ENCODE assay signal across 11 cellular contexts in the genomic region with DNA sequence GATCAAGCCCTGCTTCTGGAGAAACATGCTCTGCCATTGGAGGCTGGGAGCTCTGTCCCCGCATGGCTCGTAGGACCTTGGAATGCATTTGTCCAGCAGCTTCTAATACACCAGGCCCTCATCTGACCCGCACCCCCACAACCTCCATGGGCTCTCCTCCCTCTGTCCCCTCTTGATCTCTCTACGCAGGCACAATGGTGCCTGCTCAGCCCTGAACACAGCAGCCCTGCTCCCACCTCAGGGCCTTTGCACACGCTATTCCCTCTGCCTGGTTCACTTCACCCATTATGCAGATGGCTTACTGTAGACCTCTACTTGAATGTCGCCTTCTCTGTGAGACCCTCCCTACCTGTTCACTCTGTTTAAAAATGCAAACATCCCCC. TPM values are rescaled to one million over a fixed set of nuclear protein-coding genes. Genes with fewer than 3 reads are reported as not detected.
A peak's percentile ranks its signal among the peaks of the same experiment; 100 is the strongest.
DNase-seq lines count a peak whose midpoint lies in the region; ATAC-seq and TF ChIP-seq lines count a peak whose summit lies in the region.
"Had no signal": no experiment of that assay in that cellular context is flagged by ENCODE, and none has a peak within 500 bp of the region (broad histone marks: within the 10 kb centered on the region; RNA-seq: fewer than 3 reads in every experiment).

No MANE protein-coding gene starts in this region.

- CTCF ChIA-PET in activated CD8-positive, alpha-beta T cell treated with anti-CD3 and anti-CD28 coated beads for 36 hours (lab: Charles Lee), result interaction anchor here (3.1 to 6.8 kb wide), 3 partner anchors 15 to 57 kb away, joined by 20 to 55 read pairs (median 41); no protein-coding TSS in a partner anchor
- CTCF ChIA-PET in HEK293T (lab: Yijun Ruan, JAX), result interaction anchor here (0.9 to 1.5 kb wide), 2 partner anchors 13 to 53 kb away, joined by 3 to 4 read pairs; no protein-coding TSS in a partner anchor

- H3K27me3 ChIP-seq in thoracic aorta (replicated peaks; ENCODE audit: insufficient read depth) (no peaks in the 10 kb centered on the region), smooth muscle cell (ENCODE audit: low read depth) (no peaks in the 10 kb centered on the region)
- H3K27me3 ChIP-seq: SJCRH30 had no signal

- 82% methylated on average over 6 of the region's 6 CpGs for WGBS in smooth muscle cell (ENCODE audit: low lambda C conversion rate)

- POLR2A ChIA-PET in activated CD8-positive, alpha-beta T cell treated with anti-CD3 and anti-CD28 coated beads for 36 hours (lab: Charles Lee), result interaction anchor here (0.7 to 4.0 kb wide), 19 partner anchors 10 to 343 kb away, joined by 3 to 31 read pairs (median 4); a partner anchor contains a TSS
- POLR2A ChIA-PET in HEK293T (lab: Yijun Ruan, JAX), result no interaction called here

- H2AFZ ChIP-seq in smooth muscle cell (ENCODE audit: low read depth), result no peak overlapping the region

- TF ChIP-seq CTCF in activated CD8-positive, alpha-beta T cell treated with anti-CD3 and anti-CD28 coated beads for 36 hours (IDR thresholded peaks at IDR 0.05), result no peak
- no peak for TF ChIP-seq CTCF in thoracic aorta (IDR thresholded peaks at IDR 0.05)
- TF ChIP-seq CTCF in smooth muscle cell (IDR thresholded peaks at IDR 0.05; ENCODE audit: borderline replicate concordance, insufficient read depth, poor library complexity, severe bottlenecking), result no peak
- no peak for TF ChIP-seq CTCF in GM13977 (IDR thresholded peaks at IDR 0.05; ENCODE audit: extremely low read depth, insufficient read depth, missing control alignments)

- no peaks in the 10 kb centered on the region for H3K36me3 ChIP-seq in thoracic aorta
- no peaks in the 10 kb centered on the region for H3K36me3 ChIP-seq in smooth muscle cell (ENCODE audit: low read depth)
- H3K36me3 ChIP-seq: SJCRH30 had no signal

- peak overlapping the region; percentile 80 for H3K4me3 Mint-ChIP-seq in activated T-cell treated with anti-CD3 and anti-CD28 coated beads, Interleukin-2, amount 50 U/mL, for 24 hours
- H3K4me3 Mint-ChIP-seq in activated CD8-positive, alpha-beta T cell treated with anti-CD3 and anti-CD28 coated beads for 36 hours, result peak overlapping the region; percentile 85
- H3K4me3 Mint-ChIP-seq in immature natural killer cell, result peak overlapping the region; percentile 38 to 82 (median 52)

- no peak for ATAC-seq in activated CD8-positive, alpha-beta T cell treated with anti-CD3 and anti-CD28 coated beads for 36 hours
- ATAC-seq in thoracic aorta (ENCODE audit: insufficient number of reproducible peaks, low FRiP score, low read depth), result no peak

- no peak overlapping the region for H3K9ac ChIP-seq in smooth muscle cell (ENCODE audit: low read depth)

- no peak overlapping the region for H3K4me3 ChIP-seq in thoracic aorta
- H3K4me3 ChIP-seq in smooth muscle cell, result no peak overlapping the region
- H3K4me3 ChIP-seq: SJCRH30 had no signal

- intact Hi-C loops in activated CD8-positive, alpha-beta T cell treated with anti-CD3 and anti-CD28 coated beads for 36 hours (cut with micrococcal nuclease), result no loop called here

- H3K79me2 ChIP-seq in smooth muscle cell (ENCODE audit: low read depth), result no peaks in the 10 kb centered on the region

- H4K20me1 ChIP-seq in smooth muscle cell (ENCODE audit: low read depth), result no peaks in the 10 kb centered on the region

- peaks cover 38% of the 10 kb centered on the region for H3K36me3 Mint-ChIP-seq in activated T-cell treated with anti-CD3 and anti-CD28 coated beads, Interleukin-2, amount 50 U/mL, for 24 hours (ENCODE audit: low read depth)
- H3K36me3 Mint-ChIP-seq in activated CD8-positive, alpha-beta T cell treated with anti-CD3 and anti-CD28 coated beads for 36 hours (ENCODE audit: low read depth), result peaks cover 33% of the 10 kb centered on the region
- peaks cover 0 to 3% (median 0%) of the 10 kb centered on the region in 3 donors for H3K36me3 Mint-ChIP-seq in immature natural killer cell

- H3K4me2 ChIP-seq in smooth muscle cell, result no peak overlapping the region

- in situ Hi-C loops in GM13977 (cut with MboI; ENCODE audit: low pct_unique_long_range_greater_than_20kb, low sequenced_read_pairs, unreplicated experiment), result no loop called here

- peaks cover 14 to 62% of the 10 kb centered on the region in 2 donors for H3K4me1 ChIP-seq in thoracic aorta (ENCODE audit: control insufficient read depth in 1 of 2, low read depth in 2 of 2)
- no peaks in the 10 kb centered on the region for H3K4me1 ChIP-seq in smooth muscle cell (ENCODE audit: low read depth)

- H3K27me3 Mint-ChIP-seq in activated T-cell treated with anti-CD3 and anti-CD28 coated beads, Interleukin-2, amount 50 U/mL, for 24 hours, result no peaks in the 10 kb centered on the region
- H3K27me3 Mint-ChIP-seq in activated CD8-positive, alpha-beta T cell treated with anti-CD3 and anti-CD28 coated beads for 36 hours, result no peaks in the 10 kb centered on the region
- H3K27me3 Mint-ChIP-seq in immature natural killer cell (ENCODE audit: low read depth in 3 of 3), result peaks cover 0 to 11% (median 6%) of the 10 kb centered on the region in 3 donors

- H3K27ac ChIP-seq in thoracic aorta (peak overlapping the region; percentile 91 to 94), smooth muscle cell (ENCODE audit: low read depth) (no peak overlapping the region)

- H3K27ac Mint-ChIP-seq in activated T-cell treated with anti-CD3 and anti-CD28 coated beads, Interleukin-2, amount 50 U/mL, for 24 hours, result peak overlapping the region; percentile 98
- H3K27ac Mint-ChIP-seq in activated CD8-positive, alpha-beta T cell treated with anti-CD3 and anti-CD28 coated beads for 36 hours, result peak overlapping the region; percentile 96
- H3K27ac Mint-ChIP-seq in immature natural killer cell, result peak overlapping the region in 5 of 6 donors; percentile 23 to 92 (median 46)

- no peaks in the 10 kb centered on the region for H3F3A ChIP-seq in smooth muscle cell (ENCODE audit: low read depth)

- DNase-seq in activated T-cell treated with anti-CD3 and anti-CD28 coated beads, Interleukin-2, amount 50 U/mL, for 24 hours, result no peak
- no peak for DNase-seq in activated T-cell treated with anti-CD3 and anti-CD28 coated beads, Interleukin-2, amount 50 U/mL, for 1 hour
- peak; percentile 38 for DNase-seq in activated CD8-positive, alpha-beta T cell treated with anti-CD3 and anti-CD28 coated beads for 36 hours
- DNase-seq in immature natural killer cell, result no peak
- DNase-seq in thoracic aorta (ENCODE audit: low spot score), result no peak
- no peak for DNase-seq in smooth muscle cell (lab: John Stamatoyannopoulos, UW; ENCODE audit: unreplicated experiment)
- no peak for DNase-seq in HEK293T (ENCODE audit: extremely low spot score)
- DNase-seq in GM13977 (ENCODE audit: low spot score), result no peak
- DNase-seq: NCI-H510A treated with DMSO at 0.1 percent for 48 hours; SJCRH30; stimulated activated naive CD4-positive, alpha-beta T cell had no signal

- no peaks in the 10 kb centered on the region for H3K9me3 ChIP-seq in thoracic aorta
- no peaks in the 10 kb centered on the region for H3K9me3 ChIP-seq in smooth muscle cell (replicated peaks; ENCODE audit: low read depth)
- H3K9me3 ChIP-seq: SJCRH30 had no signal

- H3K4me1 Mint-ChIP-seq in activated T-cell treated with anti-CD3 and anti-CD28 coated beads, Interleukin-2, amount 50 U/mL, for 24 hours (ENCODE audit: low read depth), result peaks cover 77% of the 10 kb centered on the region
- H3K4me1 Mint-ChIP-seq in activated CD8-positive, alpha-beta T cell treated with anti-CD3 and anti-CD28 coated beads for 36 hours (ENCODE audit: low read depth), result peaks cover 79% of the 10 kb centered on the region
- H3K4me1 Mint-ChIP-seq in immature natural killer cell, result peaks cover 62 to 64% of the 10 kb centered on the region in 2 donors

- H3K9me3 Mint-ChIP-seq in activated T-cell treated with anti-CD3 and anti-CD28 coated beads, Interleukin-2, amount 50 U/mL, for 24 hours, result peaks cover 9% of the 10 kb centered on the region
- peaks cover 8% of the 10 kb centered on the region for H3K9me3 Mint-ChIP-seq in activated CD8-positive, alpha-beta T cell treated with anti-CD3 and anti-CD28 coated beads for 36 hours
- no peaks in the 10 kb centered on the region for H3K9me3 Mint-ChIP-seq in immature natural killer cell

TF ChIP-seq in HEK293T, 16 proteins besides CTCF, POLR2A, EP300 and RAD21:
- no peak for TF ChIP-seq CTBP1 (IDR thresholded peaks at IDR 0.05; ENCODE audit: borderline replicate concordance)
- no peak for TF ChIP-seq FOXA1 (IDR thresholded peaks at IDR 0.05)
- TF ChIP-seq HDGF (IDR thresholded peaks at IDR 0.05; ENCODE audit: borderline replicate concordance), result no peak
- no peak for TF ChIP-seq SUZ12 (IDR thresholded peaks at IDR 0.05)
- no peak for TF ChIP-seq ELF4 (IDR thresholded peaks at IDR 0.05)
- TF ChIP-seq NFRKB (IDR thresholded peaks at IDR 0.05), result no peak
- no peak for TF ChIP-seq ARNT (IDR thresholded peaks at IDR 0.05)
- no peak for TF ChIP-seq BHLHE40 (IDR thresholded peaks at IDR 0.05; ENCODE audit: borderline replicate concordance)
- no peak for TF ChIP-seq LEF1 (IDR thresholded peaks at IDR 0.05; ENCODE audit: borderline replicate concordance)
- no peak for TF ChIP-seq FOXK2 (IDR thresholded peaks at IDR 0.05)
- no peak for TF ChIP-seq SP1 (IDR thresholded peaks at IDR 0.05)
- TF ChIP-seq ZNF384 (IDR thresholded peaks at IDR 0.05), result no peak
- no peak for TF ChIP-seq FOXM1 (IDR thresholded peaks at IDR 0.05; ENCODE audit: borderline replicate concordance)
- TF ChIP-seq, protein P1, sequence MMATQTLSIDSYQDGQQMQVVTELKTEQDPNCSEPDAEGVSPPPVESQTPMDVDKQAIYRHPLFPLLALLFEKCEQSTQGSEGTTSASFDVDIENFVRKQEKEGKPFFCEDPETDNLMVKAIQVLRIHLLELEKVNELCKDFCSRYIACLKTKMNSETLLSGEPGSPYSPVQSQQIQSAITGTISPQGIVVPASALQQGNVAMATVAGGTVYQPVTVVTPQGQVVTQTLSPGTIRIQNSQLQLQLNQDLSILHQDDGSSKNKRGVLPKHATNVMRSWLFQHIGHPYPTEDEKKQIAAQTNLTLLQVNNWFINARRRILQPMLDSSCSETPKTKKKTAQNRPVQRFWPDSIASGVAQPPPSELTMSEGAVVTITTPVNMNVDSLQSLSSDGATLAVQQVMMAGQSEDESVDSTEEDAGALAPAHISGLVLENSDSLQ (IDR thresholded peaks at IDR 0.05), result no peak
- TF ChIP-seq TARDBP (IDR thresholded peaks at IDR 0.05), result no peak

RNA-seq across cellular contexts. Expression of a gene that starts 27.0 kb away (rescaled TPM):
- total RNA-seq in activated CD8-positive, alpha-beta T cell treated with anti-CD3 and anti-CD28 coated beads for 36 hours, result 1 to 10 TPM; 1.5 to 1.6 TPM
- not detected for polyA plus RNA-seq in immature natural killer cell
- 100 to 1,000 TPM; 397 to 465 TPM for total RNA-seq in thoracic aorta
- 0.18 and 0.31 TPM in 2 replicates for total RNA-seq in smooth muscle cell
- polyA plus RNA-seq in smooth muscle cell, result 0.64 and 0.65 TPM in 2 replicates

Comparison
In these comparisons a context has a peak if more than half of its experiments do, and no peak if none do; other contexts are left out.
1. H3K27ac Mint-ChIP-seq: peak in every context shown above with its lines; median percentile 98 in activated T-cell treated with anti-CD3 and anti-CD28 coated beads, Interleukin-2, amount 50 U/mL, for 24 hours; 96 in activated CD8-positive, alpha-beta T cell treated with anti-CD3 and anti-CD28 coated beads for 36 hours; 46 in immature natural killer cell.
2. RNA of a gene that starts 27.0 kb away (total RNA-seq): 397 to 465 TPM in thoracic aorta; 1.5 to 1.6 TPM in activated CD8-positive, alpha-beta T cell treated with anti-CD3 and anti-CD28 coated beads for 36 hours and 0.18 to 0.31 TPM in smooth muscle cell; every median in the first group is over 100 times any median in the second.
3. Peak in every context shown above with its lines, with median percentiles within 50 percentile points of each other: H3K4me3 Mint-ChIP-seq.